Comparison of ENCODE assay signal across 29 cellular contexts in the genomic region with DNA sequence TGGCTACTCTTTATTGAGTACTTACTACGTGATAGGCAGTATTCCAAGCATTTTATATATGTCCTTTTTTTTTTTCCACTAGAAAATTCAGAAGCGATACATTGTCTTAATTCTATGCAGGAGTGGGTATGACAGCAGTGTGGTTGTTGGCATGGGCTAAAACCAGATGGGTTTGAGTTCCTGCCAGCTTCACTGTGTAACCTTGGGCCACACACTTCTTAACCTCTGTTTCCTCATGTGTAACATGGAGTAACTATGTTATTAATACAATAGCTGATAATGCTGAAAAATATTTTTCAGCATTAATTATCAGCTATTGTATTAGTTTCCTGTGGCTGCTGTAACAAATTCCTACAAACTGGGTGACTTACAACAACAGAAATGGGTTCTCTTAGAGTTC. TPM values are rescaled to one million over a fixed set of nuclear protein-coding genes. Genes with fewer than 3 reads are reported as not detected.
DNase-seq lines count a peak whose midpoint lies in the region; ATAC-seq and TF ChIP-seq lines count a peak whose summit lies in the region.
"Had no signal": no experiment of that assay in that cellular context is flagged by ENCODE, and none has a peak within 500 bp of the region (broad histone marks: within the 10 kb centered on the region; RNA-seq: fewer than 3 reads in every experiment).

No MANE protein-coding gene starts in this region.

- H3K79me2 ChIP-seq in osteoblast (ENCODE audit: insufficient read depth, low read length), result peaks cover 97% of the 10 kb centered on the region

- H3K27ac ChIP-seq in coronary artery (peak overlapping the region in 1 of 2 donors; percentile 69), right lobe of liver (no peak overlapping the region), esophagus squamous epithelium (no peak overlapping the region), osteoblast (ENCODE audit: low read depth, low read length) (no peak overlapping the region)
- H3K27ac ChIP-seq: A549, brain microvascular endothelial cell, skin epidermis, tibial nerve, VCaP had no signal

- H3K27me3 ChIP-seq in right lobe of liver (no peaks in the 10 kb centered on the region), esophagus squamous epithelium (no peaks in the 10 kb centered on the region), osteoblast (ENCODE audit: insufficient read depth, low read length) (no peaks in the 10 kb centered on the region)
- H3K27me3 ChIP-seq: BE2C, brain microvascular endothelial cell, tibial nerve had no signal

- no peak overlapping the region for H2AFZ ChIP-seq in osteoblast (ENCODE audit: low read length)

- H3K9me3 ChIP-seq in right lobe of liver (no peaks in the 10 kb centered on the region), esophagus squamous epithelium (no peaks in the 10 kb centered on the region), osteoblast (ENCODE audit: low read depth, low read length) (no peaks in the 10 kb centered on the region)
- H3K9me3 ChIP-seq: A549, BE2C, tibial nerve had no signal

- ATAC-seq in left ventricle myocardium superior (peak; percentile 42), right lobe of liver (peak in 3 of 4 donors; percentile 20 to 44 (median 39)), HG02642 (IDR thresholded peaks at IDR 0.05; ENCODE audit: poor library complexity, unreplicated experiment) (no peak)
- ATAC-seq: A549; activated T-cell treated with anti-CD3 and anti-CD28 coated beads, Interleukin-2, amount 50 U/mL, for 72 hours had no signal

- no peak for TF ChIP-seq POLR2A in right lobe of liver (IDR thresholded peaks at IDR 0.05)
- TF ChIP-seq POLR2A in esophagus squamous epithelium (IDR thresholded peaks at IDR 0.05), result no peak

- peaks cover 93% of the 10 kb centered on the region for H4K20me1 ChIP-seq in osteoblast (ENCODE audit: insufficient read depth, low read length)

- DNase-seq in left ventricle myocardium superior, result no peak
- DNase-seq in cardiac septum (ENCODE audit: low spot score), result no peak
- no peak for DNase-seq in coronary artery (ENCODE audit: low spot score)
- no peak for DNase-seq in right lobe of liver
- no peak for DNase-seq in esophagus squamous epithelium (lab: John Stamatoyannopoulos, UW)
- DNase-seq in NCI-H2227 treated with DMSO at 0.1 percent for 48 hours (lab: John Stamatoyannopoulos, UW), result no peak
- no peak for DNase-seq in osteoblast (ENCODE audit: insufficient read length, low spot score, missing footprints)
- DNase-seq: activated CD4-positive, alpha-beta T cell treated with anti-CD3 and anti-CD28 coated beads, Interleukin-2, amount 50 U/mL, for 1 hour; activated naive CD4-positive, alpha-beta T cell; activated T-cell treated with anti-CD3 and anti-CD28 coated beads, Interleukin-2, amount 50 U/mL, for 72 hours; BE2C; brain microvascular endothelial cell; DMS53; effector CD8-positive, alpha-beta T cell; erythroblast; H7; hippocampal formation; NCI-H1436; NCI-H2107; NCI-H82; occipital lobe; stimulated activated CD8-positive, alpha-beta memory T cell treated with anti-CD3 and anti-CD28 coated beads, Interleukin-4, amount 100 ng/mL, for 48 hours; stimulated activated naive CD8-positive, alpha-beta T cell treated with anti-CD3 and anti-CD28 coated beads, Interleukin-15, amount 100 ng/mL, for 72 hours; T-helper 9 cell had no signal

- H3K4me3 ChIP-seq in coronary artery (peak overlapping the region; percentile 57), right lobe of liver (no peak overlapping the region), esophagus squamous epithelium (no peak overlapping the region), osteoblast (ENCODE audit: insufficient read depth, low read length) (no peak overlapping the region)
- H3K4me3 ChIP-seq: A549, skin epidermis, tibial nerve had no signal

- H3K4me1 ChIP-seq in right lobe of liver (peaks cover 0 to 35% (median 2%) of the 10 kb centered on the region in 4 donors), esophagus squamous epithelium (peaks cover 14 to 86% (median 42%) of the 10 kb centered on the region in 3 donors), osteoblast (ENCODE audit: insufficient read depth, low read length) (peaks cover 20% of the 10 kb centered on the region)
- H3K4me1 ChIP-seq: A549 had no signal

- intact Hi-C loops in left ventricle myocardium superior (cut with micrococcal nuclease) (loop anchor here (10.0 kb wide), 1 partner anchor 125 kb away; no protein-coding TSS in a partner anchor), cardiac septum (cut with DNase I) (no loop called here), right lobe of liver (cut with DNase I) (no loop called here), esophagus squamous epithelium (cut with DNase I) (no loop called here)

- 69% methylated on average over 2 of the region's 2 CpGs for WGBS in right lobe of liver (ENCODE audit: insufficient coverage, low coverage, low lambda C conversion rate, missing lambda C conversion rate)
- WGBS in esophagus squamous epithelium, 2 donors, result 76 to 80% methylated on average over 2 of the region's 2 CpGs

- no peaks in the 10 kb centered on the region for H3K36me3 ChIP-seq in right lobe of liver
- H3K36me3 ChIP-seq in esophagus squamous epithelium, result no peaks in the 10 kb centered on the region
- no peaks in the 10 kb centered on the region for H3K36me3 ChIP-seq in osteoblast (ENCODE audit: insufficient read depth, low read length)
- H3K36me3 ChIP-seq: BE2C, brain microvascular endothelial cell, tibial nerve had no signal

- no peak overlapping the region for H3K4me2 ChIP-seq in osteoblast (ENCODE audit: insufficient read depth, low read length)
- H3K4me2 ChIP-seq: A549 had no signal

- no peak for TF ChIP-seq CTCF in coronary artery (IDR thresholded peaks at IDR 0.05)
- no peak for TF ChIP-seq CTCF in right lobe of liver (IDR thresholded peaks at IDR 0.05)
- TF ChIP-seq CTCF in esophagus squamous epithelium (IDR thresholded peaks at IDR 0.05), result no peak
- no peak for TF ChIP-seq CTCF in osteoblast (IDR thresholded peaks at IDR 0.05; ENCODE audit: extremely low read depth, low read depth, low read length)

RNA-seq across cellular contexts. Expression of gene SNX18, which starts 12.0 kb away (rescaled TPM):
- total RNA-seq in left ventricle myocardium superior (20.9 TPM), cardiac septum (24.2 TPM), right lobe of liver (10 to 100 TPM; 14.1 to 35.3 (median 19.4) TPM), esophagus squamous epithelium (10 to 100 TPM; 26.3 to 36.3 (median 30.6) TPM), osteoblast (69.0 and 86.5 TPM in 2 replicates)
